In genomic region chr11:115929618-115930129, GRCh38 we compare ENCODE assay signal across 16 cellular contexts.
DNase-seq lines count a peak whose midpoint lies in the region; ATAC-seq and TF ChIP-seq lines count a peak whose summit lies in the region.
"Had no signal": no experiment of that assay in that cellular context is flagged by ENCODE, and none has a peak within 500 bp of the region (broad histone marks: within the 10 kb centered on the region; RNA-seq: fewer than 3 reads in every experiment).

No MANE protein-coding gene starts in this region.

- peaks cover 16% of the 10 kb centered on the region for H3K27me3 Mint-ChIP-seq in chondrocyte (ENCODE audit: low read depth)

- H3K27ac Mint-ChIP-seq in chondrocyte (ENCODE audit: unreplicated experiment): no peak overlapping the region
- H3K27ac Mint-ChIP-seq: stimulated activated effector memory CD8-positive, alpha-beta T cell treated with anti-CD3 and anti-CD28 coated beads, Interleukin-12 subunit alpha, Interleukin-12 subunit beta, amount 100 ng/mL, for 72 hours had no signal

- ATAC-seq in GM19467 (IDR thresholded peaks at IDR 0.05; ENCODE audit: unreplicated experiment) (peak; percentile 25), HG03196 (IDR thresholded peaks at IDR 0.05; ENCODE audit: unreplicated experiment) (peak; percentile 31), HG02623 (IDR thresholded peaks at IDR 0.05; ENCODE audit: unreplicated experiment) (no peak)
- ATAC-seq: stimulated activated effector memory CD8-positive, alpha-beta T cell treated with anti-CD3 and anti-CD28 coated beads, Interleukin-12 subunit alpha, Interleukin-12 subunit beta, amount 100 ng/mL, for 72 hours had no signal

- peak; percentile 39 for DNase-seq in GM13976 (ENCODE audit: low spot score)
- DNase-seq in kidney glomerular epithelial cell (lab: John Stamatoyannopoulos, UW): peak; percentile 69
- no peak for DNase-seq in chondrocyte (ENCODE audit: low spot score)
- no peak for DNase-seq in NOMO-1 (lab: John Stamatoyannopoulos, UW; ENCODE audit: unreplicated experiment in 2 of 2)
- DNase-seq in activated CD4-positive, alpha-beta T cell treated with anti-CD3 and anti-CD28 coated beads, Interleukin-2, amount 50 U/mL, for 1 hour: no peak
- DNase-seq: activated CD8-positive, alpha-beta memory T cell treated with anti-CD3 and anti-CD28 coated beads for 24 hours; activated naive CD4-positive, alpha-beta T cell treated with anti-CD3 and anti-CD28 coated beads, Interleukin-2, amount 50 U/mL, for 16 hours; cerebellar nuclear complex; erythroblast; GF-D8; mesendoderm; T1000 had no signal

- H3K4me1 Mint-ChIP-seq in chondrocyte (ENCODE audit: low read depth): peaks cover 22% of the 10 kb centered on the region
- H3K4me1 Mint-ChIP-seq: stimulated activated effector memory CD8-positive, alpha-beta T cell treated with anti-CD3 and anti-CD28 coated beads, Interleukin-12 subunit alpha, Interleukin-12 subunit beta, amount 100 ng/mL, for 72 hours had no signal

- peaks cover 2% of the 10 kb centered on the region for H3K36me3 Mint-ChIP-seq in chondrocyte (ENCODE audit: low read depth)
- H3K36me3 Mint-ChIP-seq: stimulated activated effector memory CD8-positive, alpha-beta T cell treated with anti-CD3 and anti-CD28 coated beads, Interleukin-12 subunit alpha, Interleukin-12 subunit beta, amount 100 ng/mL, for 72 hours had no signal

- no peaks in the 10 kb centered on the region for H3K9me3 Mint-ChIP-seq in chondrocyte (ENCODE audit: low read depth)

- in situ Hi-C loops in GM13976 (cut with MboI; ENCODE audit: low sequenced_read_pairs, unreplicated experiment): loop anchor here (5.0 kb wide), 1 partner anchor 143 kb away; no protein-coding TSS in a partner anchor

- no peak overlapping the region for H3K4me3 Mint-ChIP-seq in chondrocyte (ENCODE audit: unreplicated experiment)
- H3K4me3 Mint-ChIP-seq: stimulated activated effector memory CD8-positive, alpha-beta T cell treated with anti-CD3 and anti-CD28 coated beads, Interleukin-12 subunit alpha, Interleukin-12 subunit beta, amount 100 ng/mL, for 72 hours had no signal

- TF ChIP-seq CTCF in GM13976 (IDR thresholded peaks at IDR 0.05; ENCODE audit: borderline replicate concordance, control extremely low read depth, extremely low read depth, insufficient read depth, missing control alignments): no peak
- no peak for TF ChIP-seq CTCF in chondrocyte (IDR thresholded peaks at IDR 0.05)

Comparison
In these comparisons a context has a peak if more than half of its experiments do, and no peak if none do; other contexts are left out.
1. DNase-seq: peak in GM13976 (single experiment) and kidney glomerular epithelial cell (single experiment); none in chondrocyte (single experiment), NOMO-1 (0 of 2) and activated CD4-positive, alpha-beta T cell treated with anti-CD3 and anti-CD28 coated beads, Interleukin-2, amount 50 U/mL, for 1 hour (single experiment).